8 cellular contexts compared by ENCODE assay signal in genomic region chr1:166876540-166876838, GRCh38. TPM values are rescaled to one million over a fixed set of nuclear protein-coding genes. Genes with fewer than 3 reads are reported as not detected.
DNase-seq lines count a peak whose midpoint lies in the region; ATAC-seq and TF ChIP-seq lines count a peak whose summit lies in the region.

No MANE protein-coding gene starts in this region.

- in situ Hi-C loops in astrocyte of the cerebellum (cut with HindIII; ENCODE audit: low sequenced_read_pairs): no loop called here

- peaks cover 41 to 57% (median 49%) of the 10 kb centered on the region in 7 donors for H3K4me1 Mint-ChIP-seq in naive thymus-derived CD4-positive, alpha-beta T cell

- H3K36me3 ChIP-seq in naive thymus-derived CD4-positive, alpha-beta T cell (ENCODE audit: control insufficient read depth in 2 of 3, insufficient read depth in 3 of 3, low read length in 3 of 3): no peaks in the 10 kb centered on the region

- peaks cover 0 to 11% (median 0%) of the 10 kb centered on the region in 5 donors for H3K27me3 Mint-ChIP-seq in naive thymus-derived CD4-positive, alpha-beta T cell

- H3K9me3 Mint-ChIP-seq in naive thymus-derived CD4-positive, alpha-beta T cell: peaks cover 0 to 3% (median 0%) of the 10 kb centered on the region in 11 donors

- peak overlapping the region; percentile 73 for H3K4me3 ChIP-seq in astrocyte of the cerebellum (ENCODE audit: low read depth, low read length)
- H3K4me3 ChIP-seq in naive thymus-derived CD4-positive, alpha-beta T cell (ENCODE audit: low read length): peak overlapping the region; percentile 64

- no peaks in the 10 kb centered on the region for H3K9me3 ChIP-seq in naive thymus-derived CD4-positive, alpha-beta T cell (ENCODE audit: control insufficient read depth in 2 of 3, low read length in 3 of 3)

- intact Hi-C loops in naive thymus-derived CD4-positive, alpha-beta T cell (cut with micrococcal nuclease): loop anchor here (1.0 to 5.0 kb wide), 12 partner anchors 34 to 1179 kb away; partner anchors contain the start of genes DCAF6 (in 2 of the 2), ILDR2 (in 2 of the 2), POGK (in 2 of the 2) and POU2F1 (in 2 of the 2)
- intact Hi-C loops in posterior vena cava (cut with DNase I): no loop called here

- peak; percentile 27 for TF ChIP-seq CTCF in astrocyte of the cerebellum (IDR thresholded peaks at IDR 0.05; ENCODE audit: low read depth, low read length, missing control alignments)

- POLR2A ChIA-PET in naive thymus-derived CD4-positive, alpha-beta T cell (lab: Charles Lee): interaction anchor here (0.7 to 2.4 kb wide), 8 partner anchors 29 to 1059 kb away, joined by 3 to 18 read pairs (median 6); partner anchors contain the start of genes DCAF6, POGK and POU2F1

- peak overlapping the region; percentile 93 to 100 (median 96) for H3K4me3 Mint-ChIP-seq in naive thymus-derived CD4-positive, alpha-beta T cell

- no peak for DNase-seq in astrocyte of the cerebellum (ENCODE audit: low read depth)
- DNase-seq in naive thymus-derived CD4-positive, alpha-beta T cell: no peak
- DNase-seq in retina: no peak
- DNase-seq in posterior vena cava (ENCODE audit: low spot score): no peak
- no peak for DNase-seq in NCI-H748 treated with DMSO at 0.1 percent for 48 hours (lab: John Stamatoyannopoulos, UW)
- no peak for DNase-seq in NCI-H748 (lab: John Stamatoyannopoulos, UW; ENCODE audit: unreplicated experiment)

- no peaks in the 10 kb centered on the region for H3K27me3 ChIP-seq in naive thymus-derived CD4-positive, alpha-beta T cell (ENCODE audit: control insufficient read depth in 2 of 2, insufficient read depth in 2 of 2, low read length in 2 of 2)

- H3K4me1 ChIP-seq in naive thymus-derived CD4-positive, alpha-beta T cell (ENCODE audit: control insufficient read depth in 2 of 2, insufficient read depth in 2 of 2, low read length in 2 of 2): peaks cover 10 to 12% of the 10 kb centered on the region in 2 donors

- CTCF ChIA-PET in naive thymus-derived CD4-positive, alpha-beta T cell (lab: Charles Lee): interaction anchor here (0.9 kb wide), 1 partner anchor 344 kb away, joined by 3 read pairs; the partner anchor contains the start of gene POU2F1

- H3K27ac ChIP-seq in naive thymus-derived CD4-positive, alpha-beta T cell (ENCODE audit: low read depth, low read length): peak overlapping the region; percentile 83

- peaks cover 0 to 15% (median 3%) of the 10 kb centered on the region in 5 donors for H3K36me3 Mint-ChIP-seq in naive thymus-derived CD4-positive, alpha-beta T cell

- ATAC-seq in GM18861 (IDR thresholded peaks at IDR 0.05; ENCODE audit: unreplicated experiment) (peak; percentile 3), HG03060 (IDR thresholded peaks at IDR 0.05; ENCODE audit: low read depth, unreplicated experiment) (peak; percentile 2)
- no peak for ATAC-seq in naive thymus-derived CD4-positive, alpha-beta T cell

- H3K27ac Mint-ChIP-seq in naive thymus-derived CD4-positive, alpha-beta T cell: peak overlapping the region; percentile 75 to 99 (median 98)

RNA-seq across cellular contexts. Expression of gene TADA1, which starts 0.4 kb away (rescaled TPM):
- 10 to 100 TPM in 4 of 5 experiments, 1 to 10 TPM in 1; 9.4 to 16.2 (median 15.6) TPM for total RNA-seq in naive thymus-derived CD4-positive, alpha-beta T cell
- polyA plus RNA-seq in naive thymus-derived CD4-positive, alpha-beta T cell: 10 to 100 TPM; 17.9 to 23.1 TPM
- 1 to 10 TPM; 8.7 to 9.6 TPM for total RNA-seq in posterior vena cava

RNA-seq across cellular contexts. Expression of gene POGK, which starts 37.2 kb away (rescaled TPM):
- total RNA-seq in naive thymus-derived CD4-positive, alpha-beta T cell: 10 to 100 TPM; 24.7 to 38.7 (median 36.9) TPM
- 10 to 100 TPM; 14.4 to 19.6 TPM for polyA plus RNA-seq in naive thymus-derived CD4-positive, alpha-beta T cell
- 10 to 100 TPM; 28.9 to 32.0 TPM for total RNA-seq in posterior vena cava

Comparison
In these comparisons a context has a peak if more than half of its experiments do, and no peak if none do; other contexts are left out.
1. intact Hi-C loops: an anchor here in naive thymus-derived CD4-positive, alpha-beta T cell (1.0 to 5.0 kb wide); none called in posterior vena cava.